6 cellular contexts compared by ENCODE assay signal in the genomic region with DNA sequence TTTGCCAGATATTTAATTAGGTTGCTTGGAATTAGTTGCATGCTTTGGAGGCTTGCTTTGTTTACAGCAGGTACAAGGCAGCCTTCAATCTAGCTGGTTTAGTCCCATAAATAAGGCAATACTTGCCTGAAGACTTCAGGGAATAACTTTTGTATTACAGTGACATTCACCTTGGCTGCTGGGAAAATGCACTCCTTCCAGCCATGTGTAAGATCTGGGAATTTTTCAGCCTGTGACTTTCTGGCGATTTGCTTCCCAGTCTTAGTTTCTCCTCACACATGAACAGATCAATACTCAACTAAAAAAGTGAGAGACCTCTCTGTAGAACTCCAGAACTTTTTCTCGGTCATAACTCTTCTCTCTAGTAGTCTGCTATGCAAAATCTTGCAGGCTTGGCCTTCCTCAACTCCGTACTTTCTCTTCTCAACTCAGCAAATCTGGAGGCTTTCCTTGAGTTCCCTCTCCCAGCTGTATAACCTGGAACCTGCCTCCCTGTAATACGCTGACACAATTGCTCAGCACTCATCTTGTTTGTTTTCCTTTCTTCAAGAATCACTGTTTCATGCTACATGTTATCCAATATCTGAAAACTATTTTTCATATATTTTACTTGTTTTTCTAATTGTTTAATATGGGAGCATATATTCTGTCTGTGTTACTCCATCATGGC.
"Had no signal": no experiment of that assay in that cellular context is flagged by ENCODE, and none has a peak within 500 bp of the region (broad histone marks: within the 10 kb centered on the region; RNA-seq: fewer than 3 reads in every experiment).

No MANE protein-coding gene starts in this region.

- DNase-seq: GOT3, H7, HCEC 1CT, IMR-90 had no signal

- ATAC-seq: K562 had no signal

- FAIRE-seq: HTR-8/SVneo, K562 had no signal

- H3K4me3 ChIP-seq: K562 had no signal
